16 cellular contexts compared by ENCODE assay signal in genomic region chr10:77524300-77524711, GRCh38.
A peak's percentile ranks its signal among the peaks of the same experiment; 100 is the strongest.
DNase-seq lines count a peak whose midpoint lies in the region; ATAC-seq, FAIRE-seq and TF ChIP-seq lines count a peak whose summit lies in the region.
"Had no signal": no experiment of that assay in that cellular context is flagged by ENCODE, and none has a peak within 500 bp of the region (broad histone marks: within the 10 kb centered on the region; RNA-seq: fewer than 3 reads in every experiment).

No MANE protein-coding gene starts in this region.

- peak; percentile 13 for FAIRE-seq in HTR-8/SVneo (lab: Jason Lieb, UNC)

- no peak for ATAC-seq in HG02623 (IDR thresholded peaks at IDR 0.05; ENCODE audit: unreplicated experiment)
- no peak for ATAC-seq in HG03469 (IDR thresholded peaks at IDR 0.05; ENCODE audit: unreplicated experiment)
- ATAC-seq: lower lobe of right lung had no signal

- H3K4me1 Mint-ChIP-seq in mesothelial cell of epicardium, result peaks cover 32% of the 10 kb centered on the region

- H3K4me3 Mint-ChIP-seq in mesothelial cell of epicardium, result no peak overlapping the region

- no peaks in the 10 kb centered on the region for H3K27me3 Mint-ChIP-seq in mesothelial cell of epicardium (ENCODE audit: low read depth)

- H3K9me3 Mint-ChIP-seq in mesothelial cell of epicardium, result peaks cover 5% of the 10 kb centered on the region

- H3K27me3 ChIP-seq in brain microvascular endothelial cell (replicated peaks), result no peaks in the 10 kb centered on the region

- no peaks in the 10 kb centered on the region for H3K36me3 Mint-ChIP-seq in mesothelial cell of epicardium

- no peaks in the 10 kb centered on the region for H3K36me3 ChIP-seq in brain microvascular endothelial cell (replicated peaks)
- H3K36me3 ChIP-seq: lower lobe of right lung had no signal

- peak overlapping the region; percentile 87 for H3K27ac Mint-ChIP-seq in mesothelial cell of epicardium
- H3K27ac Mint-ChIP-seq: progenitor cell of endocrine pancreas had no signal

- DNase-seq in A172 (ENCODE audit: low spot score) (peak; percentile 81), HTR-8/SVneo (ENCODE audit: insufficient read length, low spot score) (peak; percentile 28), brain microvascular endothelial cell (peak; percentile 73), mesothelial cell of epicardium (ENCODE audit: low spot score in 2 of 2, unreplicated experiment in 2 of 2) (no peak), NK-92 (lab: John Stamatoyannopoulos, UW; ENCODE audit: unreplicated experiment) (no peak)
- DNase-seq in activated CD8-positive, alpha-beta memory T cell treated with anti-CD3 and anti-CD28 coated beads for 24 hours, result no peak
- DNase-seq: 8988T; activated CD4-positive, alpha-beta T cell treated with anti-CD3 and anti-CD28 coated beads for 4 hours; cortex of kidney; DND-41; lower lobe of right lung; NCI-H1694; NCI-H748 treated with DMSO at 0.1 percent for 48 hours had no signal

- no peak overlapping the region for H3K4me3 ChIP-seq in brain microvascular endothelial cell (ENCODE audit: low read depth, low read length)
- H3K4me3 ChIP-seq: lower lobe of right lung had no signal

- peak overlapping the region; percentile 41 for H3K27ac ChIP-seq in brain microvascular endothelial cell
- H3K27ac ChIP-seq: lower lobe of right lung had no signal

- TF ChIP-seq CTCF in brain microvascular endothelial cell (IDR thresholded peaks at IDR 0.05; ENCODE audit: low read depth, low read length, missing control alignments) (no peak), mesothelial cell of epicardium (IDR thresholded peaks at IDR 0.05; ENCODE audit: unreplicated experiment) (no peak)

- in situ Hi-C loops in brain microvascular endothelial cell (cut with HindIII; ENCODE audit: low pct_ligation_motif_present, low sequenced_read_pairs), result no loop called here

Comparison
In these comparisons a context has a peak if more than half of its experiments do, and no peak if none do; other contexts are left out.
1. DNase-seq: peak in A172 (single experiment), HTR-8/SVneo (single experiment) and brain microvascular endothelial cell (single experiment); none in mesothelial cell of epicardium (0 of 2), NK-92 (single experiment) and activated CD8-positive, alpha-beta memory T cell treated with anti-CD3 and anti-CD28 coated beads for 24 hours (single experiment).